In genomic region chr10:48636901-48637300, GRCh38 we compare ENCODE assay signal across 30 cellular contexts. TPM values are rescaled to one million over a fixed set of nuclear protein-coding genes. Genes with fewer than 3 reads are reported as not detected.
"Had no signal": no experiment of that assay in that cellular context is flagged by ENCODE, and none has a peak within 500 bp of the region (broad histone marks: within the 10 kb centered on the region; RNA-seq: fewer than 3 reads in every experiment).

No MANE protein-coding gene starts in this region.

- H3K27ac ChIP-seq: left ventricle myocardium inferior, neural progenitor cell, neutrophil, ovary, right atrium auricular region, right lobe of liver, stomach, testis, thyroid gland, transverse colon, upper lobe of left lung, vagina had no signal

- DNase-seq: hypothalamus; immature natural killer cell; left ventricle myocardium inferior; midbrain; mucosa of descending colon; naive thymus-derived CD4-positive, alpha-beta T cell; nephron progenitor cell; occipital lobe; ovary; right lobe of liver; stimulated activated CD4-positive, alpha-beta T cell treated with anti-CD3 and anti-CD28 coated beads, Interleukin-1b, Interleukin-23, amount 100 ng/mL, for 48 hours; stimulated activated CD4-positive, alpha-beta T cell treated with anti-CD3 and anti-CD28 coated beads, Interleukin-2, amount 100 ng/mL, for 48 hours; stimulated activated CD4-positive, alpha-beta T cell treated with anti-CD3 and anti-CD28 coated beads, Interleukin-4, amount 100 ng/mL, for 4 hours; stimulated activated CD8-positive, alpha-beta memory T cell treated with anti-CD3 and anti-CD28 coated beads, Interleukin-4, amount 100 ng/mL, for 48 hours; stimulated activated naive B cell treated with anti-CD40 and anti-IgM and Interleukin-4, amounts not matched to agents 10 μg/mL and 1 μg/mL and 100 μg/mL, for 72 hours; stimulated activated naive CD8-positive, alpha-beta T cell treated with anti-CD3 and anti-CD28 coated beads, Interleukin-15, Interleukin-2, amounts not matched to agents 100 U/mL and 50 U/mL, for 24 hours; stomach; testis; thyroid gland; transverse colon; upper lobe of left lung had no signal

- H3K4me1 Mint-ChIP-seq: nephron progenitor cell, neural progenitor cell had no signal

- H3K27me3 ChIP-seq: neural progenitor cell, ovary, right atrium auricular region, right lobe of liver, testis, thyroid gland, transverse colon, upper lobe of left lung, vagina had no signal

- H3K9ac ChIP-seq: neural progenitor cell had no signal

- H3K4me2 ChIP-seq: neural progenitor cell, smooth muscle cell had no signal

- ATAC-seq: mucosa of descending colon; naive thymus-derived CD4-positive, alpha-beta T cell; right lobe of liver; stimulated activated naive B cell treated with anti-CD40 and anti-IgM and Interleukin-4, amounts not matched to agents 10 μg/mL and 1 μg/mL and 100 μg/mL, for 72 hours; stimulated activated naive CD8-positive, alpha-beta T cell treated with anti-CD3 and anti-CD28 coated beads, Interleukin-15, Interleukin-2, amounts not matched to agents 100 U/mL and 50 U/mL, for 24 hours had no signal

- H3K4me3 Mint-ChIP-seq: immature natural killer cell; memory B cell; naive thymus-derived CD4-positive, alpha-beta T cell; nephron progenitor cell; neural progenitor cell; stimulated activated naive B cell treated with anti-CD40 and anti-IgM and Interleukin-4, amounts not matched to agents 10 μg/mL and 1 μg/mL and 100 μg/mL, for 72 hours had no signal

- H3K9me3 ChIP-seq: neutrophil, ovary, right lobe of liver, testis, thyroid gland, vagina had no signal

- H3K36me3 Mint-ChIP-seq: naive thymus-derived CD4-positive, alpha-beta T cell; neural progenitor cell had no signal

- H3K4me3 ChIP-seq: left ventricle myocardium inferior, mucosa of descending colon, neural progenitor cell, ovary, right atrium auricular region, right lobe of liver, smooth muscle cell, stomach, testis, thyroid gland, transverse colon, upper lobe of left lung, vagina had no signal

- H3K4me1 ChIP-seq: neural progenitor cell, right lobe of liver, testis, thyroid gland, vagina had no signal

- H3K36me3 ChIP-seq: left ventricle myocardium inferior, neural progenitor cell, neutrophil, ovary, right atrium auricular region, right lobe of liver, stomach, thyroid gland, transverse colon, upper lobe of left lung, vagina had no signal

- H3K27ac Mint-ChIP-seq: immature natural killer cell; memory B cell; naive thymus-derived CD4-positive, alpha-beta T cell; nephron progenitor cell; neural progenitor cell; progenitor cell of endocrine pancreas had no signal

RNA-seq across cellular contexts. Expression of gene ARHGAP22, which starts 32.0 kb away (rescaled TPM):
- polyA plus RNA-seq: immature natural killer cell; naive thymus-derived CD4-positive, alpha-beta T cell had no signal

RNA-seq across cellular contexts. Expression of gene WDFY4, which starts 47.8 kb away (rescaled TPM):
- total RNA-seq: kidney epithelial cell, renal cortical epithelial cell, smooth muscle cell had no signal
- polyA plus RNA-seq: smooth muscle cell had no signal
